ENCODE assay signal across 9 cellular contexts in genomic region chr10:6140141-6140841, GRCh38. TPM values are rescaled to one million over a fixed set of nuclear protein-coding genes. Genes with fewer than 3 reads are reported as not detected.
DNase-seq lines count a peak whose midpoint lies in the region; ATAC-seq lines count a peak whose summit lies in the region.
"Had no signal": no experiment of that assay in that cellular context is flagged by ENCODE, and none has a peak within 500 bp of the region (broad histone marks: within the 10 kb centered on the region; RNA-seq: fewer than 3 reads in every experiment).

No MANE protein-coding gene starts in this region.

- H3K4me1 ChIP-seq in CD8-positive, alpha-beta memory T cell (ENCODE audit: insufficient read depth, low read length): peaks cover 29% of the 10 kb centered on the region
- H3K4me1 ChIP-seq in naive thymus-derived CD4-positive, alpha-beta T cell (ENCODE audit: control insufficient read depth in 2 of 2, insufficient read depth in 2 of 2, low read length in 2 of 2): peaks cover 15 to 19% of the 10 kb centered on the region in 2 donors
- H3K4me1 ChIP-seq: prostate gland had no signal

- ATAC-seq in naive thymus-derived CD4-positive, alpha-beta T cell: no peak
- ATAC-seq in HG02885 (IDR thresholded peaks at IDR 0.05; ENCODE audit: poor library complexity, unreplicated experiment): no peak

- H3K36me3 Mint-ChIP-seq in CD8-positive, alpha-beta memory T cell: peaks cover 0 to 2% (median 2%) of the 10 kb centered on the region in 3 donors
- no peaks in the 10 kb centered on the region for H3K36me3 Mint-ChIP-seq in naive thymus-derived CD4-positive, alpha-beta T cell

- POLR2A ChIA-PET in CD8-positive, alpha-beta memory T cell (lab: Charles Lee): no interaction called here
- POLR2A ChIA-PET in naive thymus-derived CD4-positive, alpha-beta T cell (lab: Charles Lee): interaction anchor here (1.0 to 1.2 kb wide), 2 partner anchors 23 to 62 kb away, joined by 3 read pairs; no protein-coding TSS in a partner anchor

- peak overlapping the region; percentile 83 to 96 (median 90) for H3K4me3 Mint-ChIP-seq in CD8-positive, alpha-beta memory T cell
- peak overlapping the region in 9 of 10 donors; percentile 5 to 82 (median 69) for H3K4me3 Mint-ChIP-seq in naive thymus-derived CD4-positive, alpha-beta T cell

- H3K27me3 ChIP-seq in CD8-positive, alpha-beta memory T cell (ENCODE audit: insufficient read depth, low read length, poor library complexity, severe bottlenecking): peaks cover 3% of the 10 kb centered on the region
- H3K27me3 ChIP-seq in naive thymus-derived CD4-positive, alpha-beta T cell (ENCODE audit: control insufficient read depth in 2 of 2, insufficient read depth in 2 of 2, low read length in 2 of 2): no peaks in the 10 kb centered on the region

- no peaks in the 10 kb centered on the region for H3K36me3 ChIP-seq in CD8-positive, alpha-beta memory T cell (ENCODE audit: insufficient read depth, low read length)
- no peaks in the 10 kb centered on the region for H3K36me3 ChIP-seq in KOPT-K1 (ENCODE audit: insufficient read depth, low read length)
- no peaks in the 10 kb centered on the region for H3K36me3 ChIP-seq in naive thymus-derived CD4-positive, alpha-beta T cell (ENCODE audit: control insufficient read depth in 2 of 3, insufficient read depth in 3 of 3, low read length in 3 of 3)
- H3K36me3 ChIP-seq: prostate gland had no signal

- peaks cover 39 to 48% (median 44%) of the 10 kb centered on the region in 3 donors for H3K4me1 Mint-ChIP-seq in CD8-positive, alpha-beta memory T cell
- H3K4me1 Mint-ChIP-seq in naive thymus-derived CD4-positive, alpha-beta T cell: peaks cover 24 to 67% (median 31%) of the 10 kb centered on the region in 7 donors

- peak in 4 of 5 donors; percentile 42 to 68 (median 50) for DNase-seq in CD8-positive, alpha-beta memory T cell
- peak; percentile 37 for DNase-seq in activated effector memory CD4-positive, alpha-beta T cell treated with Interleukin-2 at 50 U/mL for 16 hours
- DNase-seq in naive thymus-derived CD4-positive, alpha-beta T cell: peak in 2 of 9 donors; percentile 14 to 57
- DNase-seq in hippocampal formation (lab: John Stamatoyannopoulos, UW) (no peak), amniotic stem cell (lab: John Stamatoyannopoulos, UW) (no peak), NK-92 (lab: John Stamatoyannopoulos, UW; ENCODE audit: unreplicated experiment) (no peak)

- H3K27ac Mint-ChIP-seq in CD8-positive, alpha-beta memory T cell: peak overlapping the region in 6 of 8 donors; percentile 48 to 92 (median 89)
- peak overlapping the region in 3 of 9 donors; percentile 75 to 79 (median 76) for H3K27ac Mint-ChIP-seq in naive thymus-derived CD4-positive, alpha-beta T cell

- intact Hi-C loops in naive thymus-derived CD4-positive, alpha-beta T cell (cut with micrococcal nuclease): loop anchor here in 1 of 2 donors (5.0 kb wide), 1 partner anchor 328 kb away; the partner anchor contains the start of gene GDI2

- no peaks in the 10 kb centered on the region for H3K9me3 ChIP-seq in CD8-positive, alpha-beta memory T cell (ENCODE audit: low read length)
- no peaks in the 10 kb centered on the region for H3K9me3 ChIP-seq in KOPT-K1 (ENCODE audit: insufficient read depth, low read length, poor library complexity, severe bottlenecking)
- no peaks in the 10 kb centered on the region for H3K9me3 ChIP-seq in naive thymus-derived CD4-positive, alpha-beta T cell (ENCODE audit: control insufficient read depth in 2 of 3, low read length in 3 of 3)
- H3K9me3 ChIP-seq: prostate gland had no signal

- CTCF ChIA-PET in CD8-positive, alpha-beta memory T cell (lab: Charles Lee): interaction anchor here (0.7 to 4.9 kb wide), 5 partner anchors 9 to 270 kb away, joined by 3 to 34 read pairs (median 3); partner anchors contain the start of gene PFKFB3
- CTCF ChIA-PET in naive thymus-derived CD4-positive, alpha-beta T cell (lab: Charles Lee): interaction anchor here (0.6 kb wide), 1 partner anchor 341 kb away, joined by 3 read pairs; no protein-coding TSS in a partner anchor

- H3K27ac ChIP-seq in CD8-positive, alpha-beta memory T cell (ENCODE audit: low read depth, low read length): no peak overlapping the region
- H3K27ac ChIP-seq in KOPT-K1 (ENCODE audit: low read depth, low read length, poor library complexity, severe bottlenecking): peak overlapping the region; percentile 50
- no peak overlapping the region for H3K27ac ChIP-seq in naive thymus-derived CD4-positive, alpha-beta T cell (ENCODE audit: low read depth, low read length)
- H3K27ac ChIP-seq: prostate gland had no signal

- H3K4me3 ChIP-seq in CD8-positive, alpha-beta memory T cell (ENCODE audit: low read length): peak overlapping the region; percentile 41
- H3K4me3 ChIP-seq in naive thymus-derived CD4-positive, alpha-beta T cell (ENCODE audit: low read length): peak overlapping the region; percentile 46

- peaks cover 5 to 14% of the 10 kb centered on the region in 2 donors for H3K27me3 Mint-ChIP-seq in CD8-positive, alpha-beta memory T cell
- H3K27me3 Mint-ChIP-seq in naive thymus-derived CD4-positive, alpha-beta T cell: peaks cover 0 to 17% (median 0%) of the 10 kb centered on the region in 5 donors

- H3K9me3 Mint-ChIP-seq in CD8-positive, alpha-beta memory T cell: no peaks in the 10 kb centered on the region
- H3K9me3 Mint-ChIP-seq in naive thymus-derived CD4-positive, alpha-beta T cell: no peaks in the 10 kb centered on the region

RNA-seq across cellular contexts. Expression of gene RBM17, which starts 51.5 kb away (rescaled TPM):
- 100 to 1,000 TPM; 269 to 282 TPM for total RNA-seq in CD8-positive, alpha-beta memory T cell
- 91.8 TPM for polyA plus RNA-seq in CD8-positive, alpha-beta memory T cell
- 100 to 1,000 TPM; 120 to 158 (median 127) TPM for total RNA-seq in naive thymus-derived CD4-positive, alpha-beta T cell
- 10 to 100 TPM; 66.6 to 83.0 TPM for polyA plus RNA-seq in naive thymus-derived CD4-positive, alpha-beta T cell

Comparison
In these comparisons a context has a peak if more than half of its experiments do, and no peak if none do; other contexts are left out.
1. DNase-seq: peak in CD8-positive, alpha-beta memory T cell (4 of 5) and activated effector memory CD4-positive, alpha-beta T cell treated with Interleukin-2 at 50 U/mL for 16 hours (single experiment); none in hippocampal formation (0 of 2), amniotic stem cell (single experiment) and NK-92 (single experiment).